In the genomic region with DNA sequence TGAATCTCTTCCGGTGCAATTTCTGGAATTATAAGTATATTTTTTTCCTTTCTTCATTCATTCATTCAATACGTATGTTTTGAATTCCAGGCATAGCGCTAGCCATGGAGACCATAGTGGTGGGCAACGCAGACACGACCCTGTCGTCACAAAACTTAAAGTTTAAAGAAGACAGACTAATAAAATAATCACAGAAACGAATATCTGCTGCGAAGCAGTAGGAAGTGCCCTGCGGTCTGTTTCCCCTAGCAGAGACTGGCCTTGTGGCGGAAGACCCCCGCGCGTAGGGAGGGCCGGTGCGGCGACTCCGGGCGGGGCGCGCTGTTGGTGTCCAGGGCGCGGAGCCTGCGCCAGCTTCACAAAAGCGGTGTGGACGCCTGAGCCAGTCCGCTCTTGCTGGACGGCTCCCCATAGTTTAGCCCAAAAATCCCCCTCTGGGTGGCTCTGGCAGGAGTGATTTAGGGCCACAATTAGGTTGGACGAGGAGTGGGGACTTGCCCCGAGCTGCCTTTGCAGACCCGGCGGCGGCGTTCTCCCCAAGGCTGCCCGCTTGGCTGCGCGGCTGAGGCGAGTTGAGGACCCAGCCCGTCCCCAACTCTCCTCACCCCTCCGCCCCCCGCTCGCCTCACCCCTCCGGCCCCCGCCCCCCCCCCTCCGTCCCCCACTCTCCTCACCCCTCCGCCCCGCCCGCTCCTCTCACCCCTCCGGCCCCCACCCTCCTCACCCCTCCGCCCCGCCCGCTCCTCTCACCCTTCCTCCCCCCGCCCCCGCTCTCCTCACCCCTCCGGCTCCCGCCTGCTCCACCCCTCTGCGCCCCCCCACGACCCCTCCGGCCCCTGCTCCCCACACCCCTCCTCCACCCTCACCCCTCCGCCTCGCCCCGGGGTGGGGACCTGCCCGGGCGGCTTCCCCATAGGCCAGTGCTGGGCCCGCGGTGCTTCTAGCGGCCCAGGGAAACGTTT, we compare ENCODE assay signal across 9 cellular contexts. TPM values are rescaled to one million over a fixed set of nuclear protein-coding genes. Genes with fewer than 3 reads are reported as not detected.
DNase-seq lines count a peak whose midpoint lies in the region; ATAC-seq, FAIRE-seq and TF ChIP-seq lines count a peak whose summit lies in the region.
"Had no signal": no experiment of that assay in that cellular context is flagged by ENCODE, and none has a peak within 500 bp of the region (broad histone marks: within the 10 kb centered on the region; RNA-seq: fewer than 3 reads in every experiment).

No MANE protein-coding gene starts in this region.

- H3K36me3 Mint-ChIP-seq in activated CD8-positive, alpha-beta T cell treated with anti-CD3 and anti-CD28 coated beads, Interleukin-2, amount 10 ng/mL, durations not matched to agents 7 days and 5 days (ENCODE audit: low read depth) = no peaks in the 10 kb centered on the region

- peaks cover 49% of the 10 kb centered on the region for H3K4me1 Mint-ChIP-seq in activated CD8-positive, alpha-beta T cell treated with anti-CD3 and anti-CD28 coated beads, Interleukin-2, amount 10 ng/mL, durations not matched to agents 7 days and 5 days (ENCODE audit: low read depth)

- ATAC-seq in activated CD8-positive, alpha-beta T cell treated with anti-CD3 and anti-CD28 coated beads, Interleukin-2, amount 10 ng/mL, durations not matched to agents 7 days and 5 days = peak; percentile 66
- ATAC-seq in omental fat pad (ENCODE audit: low FRiP score) = peak; percentile 59
- ATAC-seq in HG02981 (IDR thresholded peaks at IDR 0.05; ENCODE audit: unreplicated experiment) = no peak

- H3K27ac Mint-ChIP-seq in activated CD8-positive, alpha-beta T cell treated with anti-CD3 and anti-CD28 coated beads, Interleukin-2, amount 10 ng/mL, durations not matched to agents 7 days and 5 days = peak overlapping the region; percentile 89

- FAIRE-seq in urothelium cell line (lab: Jason Lieb, UNC) = no peak
- FAIRE-seq: A204.1 had no signal

- DNase-seq in DMS53 (lab: John Stamatoyannopoulos, UW) (peak; percentile 44), DMS53 treated with DMSO at 0.1 percent for 48 hours (lab: John Stamatoyannopoulos, UW; ENCODE audit: unreplicated experiment) (no peak), fibroblast of villous mesenchyme (ENCODE audit: low read depth) (peak; percentile 33), omental fat pad (ENCODE audit: low spot score) (no peak), NCI-H2081 (lab: John Stamatoyannopoulos, UW) (no peak), urothelium cell line (ENCODE audit: low spot score) (no peak)
- peak; percentile 44 for DNase-seq in activated CD8-positive, alpha-beta T cell treated with anti-CD3 and anti-CD28 coated beads, Interleukin-2, amount 10 ng/mL, durations not matched to agents 7 days and 5 days

- peak overlapping the region; percentile 68 for H3K4me3 Mint-ChIP-seq in activated CD8-positive, alpha-beta T cell treated with anti-CD3 and anti-CD28 coated beads, Interleukin-2, amount 10 ng/mL, durations not matched to agents 7 days and 5 days

- peaks cover 16% of the 10 kb centered on the region for H3K27me3 Mint-ChIP-seq in activated CD8-positive, alpha-beta T cell treated with anti-CD3 and anti-CD28 coated beads, Interleukin-2, amount 10 ng/mL, durations not matched to agents 7 days and 5 days (ENCODE audit: low read depth)

- POLR2A ChIA-PET in activated CD8-positive, alpha-beta T cell treated with anti-CD3 and anti-CD28 coated beads, Interleukin-2, amount 10 ng/mL, durations not matched to agents 7 days and 5 days (lab: Charles Lee) = no interaction called here

- no peaks in the 10 kb centered on the region for H3K9me3 Mint-ChIP-seq in activated CD8-positive, alpha-beta T cell treated with anti-CD3 and anti-CD28 coated beads, Interleukin-2, amount 10 ng/mL, durations not matched to agents 7 days and 5 days (ENCODE audit: insufficient read depth)

- CTCF ChIA-PET in activated CD8-positive, alpha-beta T cell treated with anti-CD3 and anti-CD28 coated beads, Interleukin-2, amount 10 ng/mL, durations not matched to agents 7 days and 5 days (lab: Charles Lee) = no interaction called here

- TF ChIP-seq CTCF in fibroblast of villous mesenchyme (IDR thresholded peaks at IDR 0.05; ENCODE audit: insufficient read depth, low read depth, low read length) = no peak
- TF ChIP-seq CTCF in omental fat pad (IDR thresholded peaks at IDR 0.05) = no peak

- H3K4me3 ChIP-seq in fibroblast of villous mesenchyme (ENCODE audit: low read depth, low read length) = peak overlapping the region; percentile 53

RNA-seq across cellular contexts. Expression of a gene that starts 14.2 kb away (rescaled TPM):
- 1 to 10 TPM; 3.1 to 4.2 TPM for total RNA-seq in activated CD8-positive, alpha-beta T cell treated with anti-CD3 and anti-CD28 coated beads, Interleukin-2, amount 10 ng/mL, durations not matched to agents 7 days and 5 days
- total RNA-seq in fibroblast of villous mesenchyme (20.9 and 32.0 TPM in 2 replicates), omental fat pad (10 to 100 TPM; 27.6 to 48.0 (median 36.4) TPM)

Comparison
In these comparisons a context has a peak if more than half of its experiments do, and no peak if none do; other contexts are left out.
1. DNase-seq: peak in DMS53 (single experiment), activated CD8-positive, alpha-beta T cell treated with anti-CD3 and anti-CD28 coated beads, Interleukin-2, amount 10 ng/mL, durations not matched to agents 7 days and 5 days (single experiment) and fibroblast of villous mesenchyme (single experiment); none in DMS53 treated with DMSO at 0.1 percent for 48 hours (single experiment), omental fat pad (single experiment), NCI-H2081 (0 of 2) and urothelium cell line (single experiment).